In genomic region chr12:132727091-132727794, GRCh38 we compare ENCODE assay signal across 18 cellular contexts.
"Had no signal": no experiment of that assay in that cellular context is flagged by ENCODE, and none has a peak within 500 bp of the region (broad histone marks: within the 10 kb centered on the region; RNA-seq: fewer than 3 reads in every experiment).

No MANE protein-coding gene starts in this region.

- H3K4me3 Mint-ChIP-seq: activated T-cell treated with anti-CD3 and anti-CD28 coated beads, Interleukin-2, amount 50 U/mL, for 72 hours; endodermal cell; natural killer cell treated with Interleukin-12 subunit alpha and Interleukin-12 subunit beta and Interleukin-15 and Interleukin-18, amount 100 ng/mL, for 72 hours; T-helper 1 cell treated with Interleukin-12 subunit alpha and Interleukin-12 subunit beta and Interleukin-4 antibody, amounts not matched to agents 30 μg/mL and 1 μg/mL, for 36 hours; type B pancreatic cell had no signal

- H3K27me3 Mint-ChIP-seq: natural killer cell treated with Interleukin-12 subunit alpha and Interleukin-12 subunit beta and Interleukin-15 and Interleukin-18, amount 100 ng/mL, for 72 hours; type B pancreatic cell had no signal

- H3K4me1 Mint-ChIP-seq: endodermal cell had no signal

- H3K27me3 ChIP-seq: cardiac muscle cell, SJCRH30, stomach had no signal

- H3K27ac ChIP-seq: cardiac muscle cell, SJCRH30, stomach, VCaP had no signal

- H3K4me1 ChIP-seq: SJCRH30, stomach had no signal

- H3K9me3 ChIP-seq: SJCRH30, stomach had no signal

- H3K4me3 ChIP-seq: cardiac muscle cell, SJCRH30, stomach had no signal

- ATAC-seq: activated naive CD4-positive, alpha-beta T cell treated with anti-CD3 and anti-CD28 coated beads, Interleukin-2, amount 50 U/mL, for 72 hours had no signal

- H3K27ac Mint-ChIP-seq: activated T-cell treated with anti-CD3 and anti-CD28 coated beads, Interleukin-2, amount 50 U/mL, for 72 hours; natural killer cell treated with Interleukin-12 subunit alpha and Interleukin-12 subunit beta and Interleukin-15 and Interleukin-18, amount 100 ng/mL, for 72 hours; T-helper 1 cell treated with Interleukin-12 subunit alpha and Interleukin-12 subunit beta and Interleukin-4 antibody, amounts not matched to agents 30 μg/mL and 1 μg/mL, for 36 hours; type B pancreatic cell had no signal

- H3K9me3 Mint-ChIP-seq: activated T-cell treated with anti-CD3 and anti-CD28 coated beads, Interleukin-2, amount 50 U/mL, for 72 hours; natural killer cell treated with Interleukin-12 subunit alpha and Interleukin-12 subunit beta and Interleukin-15 and Interleukin-18, amount 100 ng/mL, for 72 hours; T-helper 1 cell treated with Interleukin-12 subunit alpha and Interleukin-12 subunit beta and Interleukin-4 antibody, amounts not matched to agents 30 μg/mL and 1 μg/mL, for 36 hours; type B pancreatic cell had no signal

- DNase-seq: activated CD4-positive, alpha-beta T cell treated with anti-CD3 and anti-CD28 coated beads, Interleukin-2, amount 50 U/mL, for 1 hour; activated CD4-positive, CD25-positive, alpha-beta regulatory T cell treated with anti-CD3 and anti-CD28 coated beads, Interleukin-2, amount 50 U/mL, for 72 hours; activated CD8-positive, alpha-beta memory T cell treated with anti-CD3 and anti-CD28 coated beads, Interleukin-2, amount 50 U/mL, for 4 hours; activated effector memory CD4-positive, alpha-beta T cell treated with anti-CD3 and anti-CD28 coated beads, Interleukin-2, amount 50 U/mL, for 16 hours; activated T-cell treated with anti-CD3 and anti-CD28 coated beads, Interleukin-2, amount 50 U/mL, for 72 hours; foreskin melanocyte; retina; SJCRH30; stimulated activated CD4-positive, alpha-beta T cell treated with anti-CD3 and anti-CD28 coated beads, Interleukin-12 subunit alpha, Interleukin-12 subunit beta, amount 100 ng/mL, for 4 hours; stimulated activated CD4-positive, alpha-beta T cell treated with anti-CD3 and anti-CD28 coated beads, Interleukin-1b, Interleukin-23, amount 100 ng/mL, for 48 hours; stomach had no signal
